25 cellular contexts compared by ENCODE assay signal in the genomic region with DNA sequence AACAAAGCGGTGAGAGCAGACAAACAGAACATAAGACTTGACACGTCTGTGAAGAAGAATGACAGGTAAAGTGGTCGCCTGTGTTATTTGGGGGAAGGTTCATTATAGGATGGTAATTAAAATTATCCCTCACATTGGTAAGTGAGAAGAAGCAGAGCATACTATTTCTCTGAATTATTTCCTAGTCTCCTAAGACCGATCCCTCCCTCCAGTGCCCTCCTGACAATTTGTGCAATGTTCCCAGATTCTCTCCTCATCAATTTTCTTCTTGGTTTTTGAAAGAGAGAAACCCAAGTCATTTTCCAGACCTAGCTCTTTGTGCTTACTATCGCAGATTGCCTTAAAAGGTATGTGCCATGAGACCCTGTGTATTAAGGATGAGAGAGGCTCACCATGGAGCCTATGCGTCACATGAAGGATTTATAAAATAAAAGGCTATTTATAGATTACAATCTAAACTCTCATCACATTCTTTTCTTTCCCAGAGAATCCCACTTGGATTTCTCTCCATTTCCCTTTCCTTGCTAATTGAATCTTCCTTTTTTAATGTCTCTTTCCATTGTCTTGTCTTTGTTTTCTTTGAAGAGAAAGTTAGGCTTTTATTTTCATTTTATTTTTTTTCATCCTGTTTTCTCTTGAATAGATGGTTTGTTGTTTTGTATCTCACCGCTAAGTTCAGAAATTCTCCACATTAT.
DNase-seq lines count a peak whose midpoint lies in the region; ATAC-seq, FAIRE-seq and TF ChIP-seq lines count a peak whose summit lies in the region.
"Had no signal": no experiment of that assay in that cellular context is flagged by ENCODE, and none has a peak within 500 bp of the region (broad histone marks: within the 10 kb centered on the region; RNA-seq: fewer than 3 reads in every experiment).

No MANE protein-coding gene starts in this region.

- 49% methylated on average over 7 of the region's 7 CpGs for WGBS in esophagus muscularis mucosa

- peak; percentile 37 for TF ChIP-seq RAD21 in neural cell (conservative IDR thresholded peaks at IDR 0.05)

- TF ChIP-seq EP300 in esophagus muscularis mucosa (IDR thresholded peaks at IDR 0.05) (no peak), neural cell (conservative IDR thresholded peaks at IDR 0.05; ENCODE audit: poor library complexity, severe bottlenecking) (peak; percentile 95)

- no peaks in the 10 kb centered on the region for H3K27me3 Mint-ChIP-seq in astrocyte (ENCODE audit: low read depth, unreplicated experiment)
- H3K27me3 Mint-ChIP-seq: CD4-positive, alpha-beta memory T cell had no signal

- no peaks in the 10 kb centered on the region for H3K9me3 Mint-ChIP-seq in astrocyte (ENCODE audit: unreplicated experiment)

- H3K4me2 ChIP-seq in astrocyte (ENCODE audit: low read length) = no peak overlapping the region
- H3K4me2 ChIP-seq in neural cell (ENCODE audit: low read length) = no peak overlapping the region
- H3K4me2 ChIP-seq: A549 had no signal

- H3K9me3 ChIP-seq in astrocyte (ENCODE audit: insufficient read depth, low read depth, low read length) = no peaks in the 10 kb centered on the region
- no peaks in the 10 kb centered on the region for H3K9me3 ChIP-seq in esophagus muscularis mucosa
- H3K9me3 ChIP-seq in neural cell (ENCODE audit: low read length) = no peaks in the 10 kb centered on the region
- H3K9me3 ChIP-seq: A549 had no signal

- no peak for TF ChIP-seq POLR2A in esophagus muscularis mucosa (IDR thresholded peaks at IDR 0.05; ENCODE audit: low read depth)

- no peaks in the 10 kb centered on the region for H3K36me3 Mint-ChIP-seq in astrocyte (ENCODE audit: low read depth, unreplicated experiment)
- H3K36me3 Mint-ChIP-seq: CD4-positive, alpha-beta memory T cell had no signal

- peak overlapping the region; percentile 33 for H3K27ac ChIP-seq in astrocyte (ENCODE audit: low read depth, low read length)
- peak overlapping the region; percentile 27 to 66 (median 49) for H3K27ac ChIP-seq in esophagus muscularis mucosa (replicated peaks in 1 of 4)
- H3K27ac ChIP-seq in neural cell (ENCODE audit: low read length) = peak overlapping the region; percentile 99
- H3K27ac ChIP-seq: A549 had no signal

- peaks cover 8% of the 10 kb centered on the region for H3F3A ChIP-seq in neural cell (ENCODE audit: insufficient read depth, low read length, poor library complexity, severe bottlenecking)

- peak overlapping the region; percentile 23 for H3K27ac Mint-ChIP-seq in astrocyte (ENCODE audit: unreplicated experiment)
- H3K27ac Mint-ChIP-seq: CD4-positive, alpha-beta memory T cell had no signal

- no peaks in the 10 kb centered on the region for H3K36me3 ChIP-seq in astrocyte (ENCODE audit: insufficient read depth, low read length)
- H3K36me3 ChIP-seq in esophagus muscularis mucosa = no peaks in the 10 kb centered on the region
- no peaks in the 10 kb centered on the region for H3K36me3 ChIP-seq in neural cell (ENCODE audit: insufficient read depth, low read length)

- TF ChIP-seq CTCF in astrocyte (IDR thresholded peaks at IDR 0.05; ENCODE audit: insufficient read depth, low read depth, low read length) (no peak), esophagus muscularis mucosa (IDR thresholded peaks at IDR 0.05) (no peak), neural cell (IDR thresholded peaks at IDR 0.05; ENCODE audit: poor library complexity, severe bottlenecking) (no peak)

- H4K20me1 ChIP-seq in astrocyte (ENCODE audit: insufficient read depth, low read length) (no peaks in the 10 kb centered on the region), neural cell (ENCODE audit: insufficient read depth) (no peaks in the 10 kb centered on the region)

- peak overlapping the region; percentile 69 for H3K4me3 Mint-ChIP-seq in astrocyte (ENCODE audit: unreplicated experiment)
- H3K4me3 Mint-ChIP-seq: CD4-positive, alpha-beta memory T cell had no signal

- H3K9me2 ChIP-seq in neural cell (ENCODE audit: insufficient read depth, low read length) = no peaks in the 10 kb centered on the region

- H3K79me2 ChIP-seq in astrocyte (ENCODE audit: insufficient read depth, low read length) (no peaks in the 10 kb centered on the region), neural cell (replicated peaks; ENCODE audit: insufficient read depth, low read length) (no peaks in the 10 kb centered on the region)

- H3K27me3 ChIP-seq in astrocyte (ENCODE audit: insufficient read depth, low read length) (no peaks in the 10 kb centered on the region), esophagus muscularis mucosa (no peaks in the 10 kb centered on the region), neural cell (ENCODE audit: insufficient read depth, low read depth, low read length) (no peaks in the 10 kb centered on the region)

- no peak for ATAC-seq in left lobe of liver
- no peak for ATAC-seq in stimulated activated naive CD8-positive, alpha-beta T cell treated with anti-CD3 and anti-CD28 coated beads, Interleukin-15, Interleukin-2, amounts not matched to agents 100 U/mL and 50 U/mL, for 24 hours
- ATAC-seq: A549, GM12878, HCT116, HepG2, K562, PC-3 had no signal

- H3K4me1 Mint-ChIP-seq in astrocyte (ENCODE audit: low read depth, unreplicated experiment) = peaks cover 14% of the 10 kb centered on the region
- H3K4me1 Mint-ChIP-seq: CD4-positive, alpha-beta memory T cell had no signal

- no peak overlapping the region for H3K4me3 ChIP-seq in astrocyte (ENCODE audit: insufficient read depth, low read depth, low read length)
- H3K4me3 ChIP-seq in esophagus muscularis mucosa = peak overlapping the region in 1 of 4 donors; percentile 18
- peak overlapping the region; percentile 16 for H3K4me3 ChIP-seq in neural cell (ENCODE audit: low read length)
- H3K4me3 ChIP-seq: A549, GM12878, K562 had no signal

- no peak overlapping the region for H3K9ac ChIP-seq in astrocyte (ENCODE audit: low read length)
- H3K9ac ChIP-seq in neural cell (ENCODE audit: low read length) = peak overlapping the region; percentile 70

- intact Hi-C loops in esophagus muscularis mucosa (cut with DNase I) = no loop called here

- peak; percentile 8 for DNase-seq in EL
- no peak for DNase-seq in astrocyte (ENCODE audit: low read depth)
- no peak for DNase-seq in esophagus muscularis mucosa (ENCODE audit: extremely low spot score)
- DNase-seq in left lobe of liver (ENCODE audit: low spot score) = no peak
- DNase-seq in stimulated activated naive CD8-positive, alpha-beta T cell treated with anti-CD3 and anti-CD28 coated beads, Interleukin-15, Interleukin-2, amounts not matched to agents 100 U/mL and 50 U/mL, for 24 hours = no peak
- DNase-seq in activated naive CD4-positive, alpha-beta T cell treated with Interleukin-2 at 50 U/mL for 16 hours = no peak
- DNase-seq: C1 segment of cervical spinal cord; CD4-positive, alpha-beta memory T cell; COR-L47; DMS53; GDM1; Kasumi-1; NCI-H1092 treated with DMSO at 0.1 percent for 48 hours; NCI-H1436; NCI-H187 treated with DMSO at 0.1 percent for 48 hours; NCI-H446; NCI-H524 treated with DMSO at 0.1 percent for 48 hours; NCI-H774; PC-3 had no signal

- no peak overlapping the region for H2AFZ ChIP-seq in astrocyte (ENCODE audit: low read depth, low read length)
- no peak overlapping the region for H2AFZ ChIP-seq in neural cell (ENCODE audit: low read depth, low read length)

- FAIRE-seq in astrocyte (lab: Jason Lieb, UNC) = no peak
- FAIRE-seq: A549, GM12878, HepG2, K562 had no signal

- H3K4me1 ChIP-seq in astrocyte (ENCODE audit: insufficient read depth, low read length) (no peaks in the 10 kb centered on the region), esophagus muscularis mucosa (peaks cover 0 to 20% (median 16%) of the 10 kb centered on the region in 4 donors)
- H3K4me1 ChIP-seq: A549 had no signal

TF ChIP-seq in neural cell, 6 proteins besides CTCF, POLR2A, EP300 and RAD21:
- TF ChIP-seq MXI1 (conservative IDR thresholded peaks at IDR 0.05; ENCODE audit: poor library complexity, severe bottlenecking) (no peak), SMC3 (conservative IDR thresholded peaks at IDR 0.05; ENCODE audit: poor library complexity) (peak; percentile 20), TAF1 (IDR thresholded peaks at IDR 0.05; ENCODE audit: low read depth) (no peak), POLR2AphosphoS5 (IDR thresholded peaks at IDR 0.05) (peak; percentile 81), EZH2 (IDR thresholded peaks at IDR 0.05; ENCODE audit: borderline replicate concordance, insufficient read depth, low read length, poor library complexity, severe bottlenecking) (no peak)
- TF ChIP-seq, protein P1, sequence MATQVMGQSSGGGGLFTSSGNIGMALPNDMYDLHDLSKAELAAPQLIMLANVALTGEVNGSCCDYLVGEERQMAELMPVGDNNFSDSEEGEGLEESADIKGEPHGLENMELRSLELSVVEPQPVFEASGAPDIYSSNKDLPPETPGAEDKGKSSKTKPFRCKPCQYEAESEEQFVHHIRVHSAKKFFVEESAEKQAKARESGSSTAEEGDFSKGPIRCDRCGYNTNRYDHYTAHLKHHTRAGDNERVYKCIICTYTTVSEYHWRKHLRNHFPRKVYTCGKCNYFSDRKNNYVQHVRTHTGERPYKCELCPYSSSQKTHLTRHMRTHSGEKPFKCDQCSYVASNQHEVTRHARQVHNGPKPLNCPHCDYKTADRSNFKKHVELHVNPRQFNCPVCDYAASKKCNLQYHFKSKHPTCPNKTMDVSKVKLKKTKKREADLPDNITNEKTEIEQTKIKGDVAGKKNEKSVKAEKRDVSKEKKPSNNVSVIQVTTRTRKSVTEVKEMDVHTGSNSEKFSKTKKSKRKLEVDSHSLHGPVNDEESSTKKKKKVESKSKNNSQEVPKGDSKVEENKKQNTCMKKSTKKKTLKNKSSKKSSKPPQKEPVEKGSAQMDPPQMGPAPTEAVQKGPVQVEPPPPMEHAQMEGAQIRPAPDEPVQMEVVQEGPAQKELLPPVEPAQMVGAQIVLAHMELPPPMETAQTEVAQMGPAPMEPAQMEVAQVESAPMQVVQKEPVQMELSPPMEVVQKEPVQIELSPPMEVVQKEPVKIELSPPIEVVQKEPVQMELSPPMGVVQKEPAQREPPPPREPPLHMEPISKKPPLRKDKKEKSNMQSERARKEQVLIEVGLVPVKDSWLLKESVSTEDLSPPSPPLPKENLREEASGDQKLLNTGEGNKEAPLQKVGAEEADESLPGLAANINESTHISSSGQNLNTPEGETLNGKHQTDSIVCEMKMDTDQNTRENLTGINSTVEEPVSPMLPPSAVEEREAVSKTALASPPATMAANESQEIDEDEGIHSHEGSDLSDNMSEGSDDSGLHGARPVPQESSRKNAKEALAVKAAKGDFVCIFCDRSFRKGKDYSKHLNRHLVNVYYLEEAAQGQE (IDR thresholded peaks at IDR 0.05; ENCODE audit: borderline replicate concordance) = peak; percentile 100

Comparison
In these comparisons a context has a peak if more than half of its experiments do, and no peak if none do; other contexts are left out.
1. H3K27ac ChIP-seq: peak in every context shown above with its lines; median percentile 99 in neural cell; 49 in esophagus muscularis mucosa; 33 in astrocyte.